In the genomic region with DNA sequence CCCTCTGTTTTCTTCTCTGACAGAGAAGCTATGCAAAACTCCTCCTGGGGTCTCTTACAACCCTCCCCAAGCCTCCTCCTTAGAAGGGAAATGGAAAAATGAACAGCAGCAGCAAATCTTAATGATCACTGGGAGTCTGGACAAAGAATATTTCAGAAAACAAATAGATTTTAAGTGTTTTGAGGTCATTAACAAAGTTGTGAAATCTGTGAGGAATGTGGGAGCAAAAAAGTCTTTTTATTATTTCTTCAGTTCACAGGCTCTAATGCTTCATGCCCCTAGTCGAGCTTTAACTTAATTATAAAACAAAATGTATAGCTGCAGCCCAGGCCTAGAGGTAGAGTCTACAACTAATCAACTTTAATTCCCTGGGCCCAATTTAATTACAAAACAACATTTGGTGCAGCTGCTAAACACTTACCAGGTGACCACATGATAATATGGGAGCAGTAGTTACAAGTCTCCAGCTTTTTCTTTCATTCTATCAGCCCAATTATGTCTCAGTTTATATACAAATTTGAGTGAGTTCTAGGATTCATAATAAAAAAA, we compare ENCODE assay signal across 30 cellular contexts.
"Had no signal": no experiment of that assay in that cellular context is flagged by ENCODE, and none has a peak within 500 bp of the region (broad histone marks: within the 10 kb centered on the region; RNA-seq: fewer than 3 reads in every experiment).

No MANE protein-coding gene starts in this region.

- H3K27me3 ChIP-seq: adrenal gland, cardiac muscle cell, colonic mucosa, gastrocnemius medialis, pancreas, sigmoid colon, stomach, thyroid gland, upper lobe of left lung had no signal

- H3K4me3 Mint-ChIP-seq: activated naive CD8-positive, alpha-beta T cell; brain; nephron; stimulated activated naive B cell treated with anti-CD40 and anti-IgM and Interleukin-4, amounts not matched to agents 10 μg/mL and 1 μg/mL and 100 μg/mL, for 72 hours had no signal

- H3K36me3 Mint-ChIP-seq: activated naive CD8-positive, alpha-beta T cell; stimulated activated naive B cell treated with anti-CD40 and anti-IgM and Interleukin-4, amounts not matched to agents 10 μg/mL and 1 μg/mL and 100 μg/mL, for 72 hours had no signal

- ATAC-seq: gastrocnemius medialis; mucosa of descending colon; pancreas; psoas muscle; stimulated activated naive B cell treated with anti-CD40 and anti-IgM and Interleukin-4, amounts not matched to agents 10 μg/mL and 1 μg/mL and 100 μg/mL, for 72 hours had no signal

- DNase-seq: activated CD4-positive, alpha-beta T cell treated with anti-CD3 and anti-CD28 coated beads for 4 hours; activated CD4-positive, alpha-beta T cell treated with anti-CD3 and anti-CD28 coated beads, Interleukin-2, amount 50 U/mL, for 4 hours; activated effector memory CD4-positive, alpha-beta T cell treated with Interleukin-2 at 50 U/mL for 16 hours; activated naive CD4-positive, alpha-beta T cell treated with Interleukin-2 at 50 U/mL for 16 hours; adrenal gland; aorta; cerebellar nuclear complex; colonic mucosa; effector CD8-positive, alpha-beta T cell; gastrocnemius medialis; glutamatergic neuron; left ventricle myocardium inferior; mucosa of descending colon; nucleus accumbens; pancreas; psoas muscle; sigmoid colon; small intestine; stimulated activated CD4-positive, alpha-beta T cell treated with anti-CD3 and anti-CD28 coated beads, Interleukin-1b, Interleukin-23, amount 100 ng/mL, for 48 hours; stimulated activated naive B cell treated with anti-CD40 and anti-IgM and Interleukin-4, amounts not matched to agents 10 μg/mL and 1 μg/mL and 100 μg/mL, for 72 hours; stomach; thyroid gland; upper lobe of left lung had no signal

- H3K27me3 Mint-ChIP-seq: activated naive CD8-positive, alpha-beta T cell; brain; stimulated activated naive B cell treated with anti-CD40 and anti-IgM and Interleukin-4, amounts not matched to agents 10 μg/mL and 1 μg/mL and 100 μg/mL, for 72 hours had no signal

- H3K36me3 ChIP-seq: adrenal gland, cardiac muscle cell, colonic mucosa, gastrocnemius medialis, pancreas, stomach, thyroid gland, upper lobe of left lung had no signal

- H3K27ac ChIP-seq: cardiac muscle cell, colonic mucosa, epithelial cell of prostate, left ventricle myocardium inferior, pancreas, psoas muscle, stomach, thyroid gland, upper lobe of left lung, VCaP had no signal

- H3K9me3 ChIP-seq: adrenal gland, colonic mucosa, gastrocnemius medialis, mucosa of descending colon, pancreas, psoas muscle, sigmoid colon, stomach, thyroid gland, upper lobe of left lung had no signal

- H3K4me1 ChIP-seq: adrenal gland, colonic mucosa, gastrocnemius medialis, left ventricle myocardium inferior, pancreas, psoas muscle, stomach, thyroid gland had no signal

- H3K27ac Mint-ChIP-seq: activated naive CD8-positive, alpha-beta T cell; nephron; stimulated activated naive B cell treated with anti-CD40 and anti-IgM and Interleukin-4, amounts not matched to agents 10 μg/mL and 1 μg/mL and 100 μg/mL, for 72 hours had no signal

- H3K4me3 ChIP-seq: adrenal gland, cardiac muscle cell, colonic mucosa, gastrocnemius medialis, left ventricle myocardium inferior, lung, mucosa of descending colon, pancreas, psoas muscle, sigmoid colon, stomach, thyroid gland, upper lobe of left lung had no signal
